Comparison of ENCODE assay signal across 9 cellular contexts in the genomic region with DNA sequence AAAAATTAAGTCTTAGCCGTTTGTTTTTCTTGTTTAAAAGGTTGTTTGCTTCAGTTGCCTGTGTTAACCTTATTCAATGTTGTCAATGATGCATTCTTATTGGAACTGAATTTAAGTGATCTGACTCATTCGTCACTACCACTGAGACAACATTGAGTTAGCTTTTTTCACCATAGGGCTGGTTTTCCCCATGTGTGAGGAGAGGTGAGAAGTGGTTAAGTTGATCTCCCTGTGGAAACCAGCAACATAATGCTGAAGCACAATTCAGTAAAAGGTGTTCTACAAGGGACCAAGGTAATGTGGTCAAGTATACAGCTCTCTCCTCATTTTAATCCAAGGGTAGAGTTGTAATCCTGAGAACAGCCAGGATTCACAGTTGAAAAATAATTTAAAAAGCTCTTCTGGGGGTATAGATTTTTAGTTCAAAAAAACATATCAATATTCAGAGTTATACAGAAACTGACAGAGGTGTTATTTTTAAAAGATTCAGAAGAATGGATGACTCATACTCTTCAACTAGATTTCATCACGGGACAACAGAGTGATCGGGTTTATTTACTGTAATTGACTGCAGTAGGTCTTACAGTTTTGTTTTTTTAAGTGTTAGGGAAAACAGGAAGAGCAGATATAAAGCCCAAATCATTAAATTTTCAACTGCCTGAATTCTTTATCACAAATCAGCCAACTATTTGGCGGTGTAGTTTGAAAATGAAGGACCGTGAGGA. TPM values are rescaled to one million over a fixed set of nuclear protein-coding genes. Genes with fewer than 3 reads are reported as not detected.
DNase-seq lines count a peak whose midpoint lies in the region; ATAC-seq and TF ChIP-seq lines count a peak whose summit lies in the region.
"Had no signal": no experiment of that assay in that cellular context is flagged by ENCODE, and none has a peak within 500 bp of the region (broad histone marks: within the 10 kb centered on the region; RNA-seq: fewer than 3 reads in every experiment).

No MANE protein-coding gene starts in this region.

- peak overlapping the region in 1 of 3 donors; percentile 0 for H3K4me3 Mint-ChIP-seq in T-cell

- no peaks in the 10 kb centered on the region for H3K27me3 Mint-ChIP-seq in T-cell
- H3K27me3 Mint-ChIP-seq: brain had no signal

- H3K36me3 Mint-ChIP-seq in T-cell, result peaks cover 38% of the 10 kb centered on the region

- H3K9me3 Mint-ChIP-seq in T-cell, result no peaks in the 10 kb centered on the region
- H3K9me3 Mint-ChIP-seq: brain had no signal

- peak; percentile 37 for DNase-seq in stimulated activated CD4-positive, alpha-beta T cell treated with anti-CD3 and anti-CD28 coated beads, Interleukin-4, amount 100 ng/mL, for 24 hours
- DNase-seq in stimulated activated CD4-positive, alpha-beta T cell treated with anti-CD3 and anti-CD28 coated beads, Interleukin-2, amount 100 ng/mL, for 48 hours, result no peak
- DNase-seq in T-cell (no peak), foreskin fibroblast (peak; percentile 47 to 66), NCI-H1436 (lab: John Stamatoyannopoulos, UW) (no peak), SHP77 treated with DMSO at 0.1 percent for 48 hours (lab: John Stamatoyannopoulos, UW) (no peak), DMS153 treated with DMSO at 0.1 percent for 48 hours (lab: John Stamatoyannopoulos, UW; ENCODE audit: unreplicated experiment) (no peak)
- no peak for DNase-seq in stimulated activated CD8-positive, alpha-beta memory T cell treated with anti-CD3 and anti-CD28 coated beads, Interleukin-4, amount 100 ng/mL, for 48 hours

- H3K4me3 ChIP-seq in foreskin fibroblast (ENCODE audit: low read depth in 1 of 2, low read length in 2 of 2), result no peak overlapping the region

- peak overlapping the region; percentile 7 to 70 for H3K27ac Mint-ChIP-seq in T-cell

- TF ChIP-seq CTCF in foreskin fibroblast (IDR thresholded peaks at IDR 0.05; ENCODE audit: low read depth, low read length), result no peak

- H3K4me1 Mint-ChIP-seq in T-cell, result peaks cover 12 to 36% (median 34%) of the 10 kb centered on the region in 3 donors

- POLR2A ChIA-PET in T-cell (lab: Charles Lee), result interaction anchor here in 1 of 2 donors (0.7 to 2.0 kb wide), 6 partner anchors 9 to 495 kb away, joined by 3 to 5 read pairs (median 4); a partner anchor contains a TSS

- CTCF ChIA-PET in T-cell (lab: Charles Lee), result interaction anchor here (0.5 to 1.9 kb wide), 5 partner anchors 11 to 999 kb away, joined by 3 to 9 read pairs (median 4); no protein-coding TSS in a partner anchor

- peak in 3 of 4 experiments; percentile 50 to 64 (median 50) for ATAC-seq in T-cell (replicated peaks in 1 of 4)

RNA-seq across cellular contexts. Expression of a gene that starts 12.6 kb away (rescaled TPM):
- 100 to 1,000 TPM in 4 of 5 donors, 10 to 100 TPM in 1; 99.8 to 218 (median 117) TPM for total RNA-seq in T-cell

RNA-seq across cellular contexts. Expression of a gene that starts 39.8 kb away (rescaled TPM):
- 10 to 100 TPM; 50.5 to 62.9 (median 53.8) TPM for total RNA-seq in T-cell

Comparison
In these comparisons a context has a peak if more than half of its experiments do, and no peak if none do; other contexts are left out.
1. DNase-seq: peak in stimulated activated CD4-positive, alpha-beta T cell treated with anti-CD3 and anti-CD28 coated beads, Interleukin-4, amount 100 ng/mL, for 24 hours (single experiment) and foreskin fibroblast (2 of 2); none in stimulated activated CD4-positive, alpha-beta T cell treated with anti-CD3 and anti-CD28 coated beads, Interleukin-2, amount 100 ng/mL, for 48 hours (0 of 2), T-cell (0 of 34), stimulated activated CD8-positive, alpha-beta memory T cell treated with anti-CD3 and anti-CD28 coated beads, Interleukin-4, amount 100 ng/mL, for 48 hours (single experiment), NCI-H1436 (single experiment), SHP77 treated with DMSO at 0.1 percent for 48 hours (single experiment) and DMS153 treated with DMSO at 0.1 percent for 48 hours (single experiment).